In the genomic region with DNA sequence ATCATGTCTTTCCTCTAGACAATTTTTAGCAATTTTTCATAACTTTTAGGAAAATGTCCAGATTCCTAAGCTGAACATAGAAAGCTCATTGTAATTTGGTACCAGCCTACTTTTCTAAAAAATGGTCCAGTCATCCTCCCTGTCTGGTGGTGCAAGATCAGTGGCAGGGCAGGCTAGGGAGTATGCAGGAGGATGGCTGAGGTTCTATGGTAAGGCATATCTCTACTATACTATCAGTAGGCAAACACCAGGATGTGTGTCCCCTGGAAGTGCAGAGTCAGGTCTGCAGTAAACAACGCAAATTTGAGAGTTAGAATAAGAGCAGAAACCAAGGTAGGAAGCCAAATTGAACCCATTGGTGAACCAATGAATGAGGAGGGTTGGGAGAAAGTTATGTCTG, we compare ENCODE assay signal across 1 cellular context.
TF ChIP-seq lines count a peak whose summit lies in the region.

No MANE protein-coding gene starts in this region.

TF ChIP-seq in K562, 482 proteins besides CTCF, POLR2A, EP300 and RAD21 (continued from another document):
- TF ChIP-seq RAD51 (IDR thresholded peaks at IDR 0.05; ENCODE audit: borderline replicate concordance, low read depth): no peak
- TF ChIP-seq ZFPM2 (CRISPR knock-in tag; IDR thresholded peaks at IDR 0.05): no peak
- no peak for TF ChIP-seq ZNF695 (CRISPR knock-in tag; IDR thresholded peaks at IDR 0.05)
- TF ChIP-seq DPF2 (IDR thresholded peaks at IDR 0.05): no peak
- no peak for TF ChIP-seq PHF8 (IDR thresholded peaks at IDR 0.05; ENCODE audit: borderline replicate concordance, low read length)
- no peak for TF ChIP-seq JUN (IDR thresholded peaks at IDR 0.05; ENCODE audit: borderline replicate concordance, low read depth, low read length)
- no peak for TF ChIP-seq JUN (CRISPR knock-in tag; IDR thresholded peaks at IDR 0.05; ENCODE audit: borderline replicate concordance)
- TF ChIP-seq, protein P1, sequence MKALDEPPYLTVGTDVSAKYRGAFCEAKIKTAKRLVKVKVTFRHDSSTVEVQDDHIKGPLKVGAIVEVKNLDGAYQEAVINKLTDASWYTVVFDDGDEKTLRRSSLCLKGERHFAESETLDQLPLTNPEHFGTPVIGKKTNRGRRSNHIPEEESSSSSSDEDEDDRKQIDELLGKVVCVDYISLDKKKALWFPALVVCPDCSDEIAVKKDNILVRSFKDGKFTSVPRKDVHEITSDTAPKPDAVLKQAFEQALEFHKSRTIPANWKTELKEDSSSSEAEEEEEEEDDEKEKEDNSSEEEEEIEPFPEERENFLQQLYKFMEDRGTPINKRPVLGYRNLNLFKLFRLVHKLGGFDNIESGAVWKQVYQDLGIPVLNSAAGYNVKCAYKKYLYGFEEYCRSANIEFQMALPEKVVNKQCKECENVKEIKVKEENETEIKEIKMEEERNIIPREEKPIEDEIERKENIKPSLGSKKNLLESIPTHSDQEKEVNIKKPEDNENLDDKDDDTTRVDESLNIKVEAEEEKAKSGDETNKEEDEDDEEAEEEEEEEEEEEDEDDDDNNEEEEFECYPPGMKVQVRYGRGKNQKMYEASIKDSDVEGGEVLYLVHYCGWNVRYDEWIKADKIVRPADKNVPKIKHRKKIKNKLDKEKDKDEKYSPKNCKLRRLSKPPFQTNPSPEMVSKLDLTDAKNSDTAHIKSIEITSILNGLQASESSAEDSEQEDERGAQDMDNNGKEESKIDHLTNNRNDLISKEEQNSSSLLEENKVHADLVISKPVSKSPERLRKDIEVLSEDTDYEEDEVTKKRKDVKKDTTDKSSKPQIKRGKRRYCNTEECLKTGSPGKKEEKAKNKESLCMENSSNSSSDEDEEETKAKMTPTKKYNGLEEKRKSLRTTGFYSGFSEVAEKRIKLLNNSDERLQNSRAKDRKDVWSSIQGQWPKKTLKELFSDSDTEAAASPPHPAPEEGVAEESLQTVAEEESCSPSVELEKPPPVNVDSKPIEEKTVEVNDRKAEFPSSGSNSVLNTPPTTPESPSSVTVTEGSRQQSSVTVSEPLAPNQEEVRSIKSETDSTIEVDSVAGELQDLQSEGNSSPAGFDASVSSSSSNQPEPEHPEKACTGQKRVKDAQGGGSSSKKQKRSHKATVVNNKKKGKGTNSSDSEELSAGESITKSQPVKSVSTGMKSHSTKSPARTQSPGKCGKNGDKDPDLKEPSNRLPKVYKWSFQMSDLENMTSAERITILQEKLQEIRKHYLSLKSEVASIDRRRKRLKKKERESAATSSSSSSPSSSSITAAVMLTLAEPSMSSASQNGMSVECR (CRISPR knock-in tag; IDR thresholded peaks at IDR 0.05): no peak
- TF ChIP-seq MAFG (tag; conservative IDR thresholded peaks at IDR 0.05): peak; percentile 34
- TF ChIP-seq TARDBP (IDR thresholded peaks at IDR 0.05): no peak
- no peak for TF ChIP-seq CSDE1 (IDR thresholded peaks at IDR 0.05)
- TF ChIP-seq CHCHD3 (CRISPR knock-in tag; IDR thresholded peaks at IDR 0.05): no peak
- peak; percentile 37; the same call in 1 of the 2 replicates for TF ChIP-seq NFE2 (IDR thresholded peaks at IDR 0.05; ENCODE audit: low read depth)
- TF ChIP-seq NCOR1 (IDR thresholded peaks at IDR 0.05): peak; percentile 32; the same call in 1 of the 2 replicates
- no peak for TF ChIP-seq PHB2 (IDR thresholded peaks at IDR 0.05; ENCODE audit: low read depth)
- TF ChIP-seq MTA1 (IDR thresholded peaks at IDR 0.05; ENCODE audit: borderline replicate concordance): no peak
- TF ChIP-seq PTTG1 (tag; IDR thresholded peaks at IDR 0.05; ENCODE audit: low read depth): no peak
- TF ChIP-seq RBM14 (IDR thresholded peaks at IDR 0.05; ENCODE audit: borderline replicate concordance, insufficient read depth, low read depth, low read length): no peak
- no peak for TF ChIP-seq STAT5A (IDR thresholded peaks at IDR 0.05; ENCODE audit: borderline replicate concordance, low read length)
- no peak for TF ChIP-seq HCFC1 (IDR thresholded peaks at IDR 0.05; ENCODE audit: low read depth, low read length)
- TF ChIP-seq, protein P2, sequence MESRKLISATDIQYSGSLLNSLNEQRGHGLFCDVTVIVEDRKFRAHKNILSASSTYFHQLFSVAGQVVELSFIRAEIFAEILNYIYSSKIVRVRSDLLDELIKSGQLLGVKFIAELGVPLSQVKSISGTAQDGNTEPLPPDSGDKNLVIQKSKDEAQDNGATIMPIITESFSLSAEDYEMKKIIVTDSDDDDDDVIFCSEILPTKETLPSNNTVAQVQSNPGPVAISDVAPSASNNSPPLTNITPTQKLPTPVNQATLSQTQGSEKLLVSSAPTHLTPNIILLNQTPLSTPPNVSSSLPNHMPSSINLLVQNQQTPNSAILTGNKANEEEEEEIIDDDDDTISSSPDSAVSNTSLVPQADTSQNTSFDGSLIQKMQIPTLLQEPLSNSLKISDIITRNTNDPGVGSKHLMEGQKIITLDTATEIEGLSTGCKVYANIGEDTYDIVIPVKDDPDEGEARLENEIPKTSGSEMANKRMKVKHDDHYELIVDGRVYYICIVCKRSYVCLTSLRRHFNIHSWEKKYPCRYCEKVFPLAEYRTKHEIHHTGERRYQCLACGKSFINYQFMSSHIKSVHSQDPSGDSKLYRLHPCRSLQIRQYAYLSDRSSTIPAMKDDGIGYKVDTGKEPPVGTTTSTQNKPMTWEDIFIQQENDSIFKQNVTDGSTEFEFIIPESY (CRISPR knock-in tag; IDR thresholded peaks at IDR 0.05): no peak
- TF ChIP-seq EP400 (IDR thresholded peaks at IDR 0.05): no peak
- no peak for TF ChIP-seq NFXL1 (CRISPR knock-in tag; IDR thresholded peaks at IDR 0.05)
- 0 out of 2 replicates have a peak, but pooled peaks have one; percentile 14 for TF ChIP-seq C11orf30 (IDR thresholded peaks at IDR 0.05; ENCODE audit: low read depth)
- TF ChIP-seq DIDO1 (tag; IDR thresholded peaks at IDR 0.05; ENCODE audit: low read depth): no peak
- no peak for TF ChIP-seq ZNF57 (CRISPR knock-in tag; IDR thresholded peaks at IDR 0.05)
